ENCODE assay signal across 9 cellular contexts in the genomic region with DNA sequence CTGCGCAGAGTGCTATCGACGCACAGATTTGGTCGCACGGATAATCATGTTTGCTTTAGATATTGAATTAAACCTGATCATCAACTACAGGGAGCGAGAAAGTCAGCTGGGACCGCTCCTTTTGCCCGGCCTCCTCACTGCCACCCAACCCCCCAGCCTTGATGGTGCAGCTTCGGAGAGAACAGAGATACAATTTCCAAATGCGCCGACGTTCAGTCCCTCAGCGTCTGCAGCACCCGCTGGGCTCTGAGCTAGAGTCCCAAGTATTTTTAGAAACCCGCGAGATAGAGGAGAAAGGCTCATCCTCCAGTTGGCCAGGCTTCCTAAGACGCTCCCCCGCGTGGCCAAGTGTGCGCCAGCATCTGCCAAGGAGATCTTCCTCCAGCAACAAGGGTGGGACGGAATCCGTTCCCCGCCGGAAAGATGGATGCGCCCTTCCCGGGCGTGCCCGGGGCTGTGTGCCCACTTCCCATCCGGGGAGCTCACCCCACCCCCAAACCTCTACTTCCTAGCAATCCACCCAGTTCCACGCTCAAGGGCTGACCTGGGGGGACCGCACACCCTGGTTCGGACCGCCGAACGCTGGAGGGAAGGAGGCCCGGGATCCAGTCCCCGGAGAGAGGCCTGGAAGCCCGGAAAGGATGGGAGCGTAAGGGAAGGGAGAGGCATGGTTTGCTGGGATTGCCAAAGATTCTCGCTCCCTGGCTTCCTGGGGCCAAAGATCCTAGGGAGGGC. TPM values are rescaled to one million over a fixed set of nuclear protein-coding genes. Genes with fewer than 3 reads are reported as not detected.
DNase-seq lines count a peak whose midpoint lies in the region; ATAC-seq lines count a peak whose summit lies in the region.
"Had no signal": no experiment of that assay in that cellular context is flagged by ENCODE, and none has a peak within 500 bp of the region (broad histone marks: within the 10 kb centered on the region; RNA-seq: fewer than 3 reads in every experiment).

No MANE protein-coding gene starts in this region.

- H3K9ac ChIP-seq in HUES48 (ENCODE audit: low read depth, low read length) = no peak overlapping the region

- peaks cover 94% of the 10 kb centered on the region for H3K27me3 ChIP-seq in HUES48 (ENCODE audit: control insufficient read depth, insufficient read depth, low read length)
- H3K27me3 ChIP-seq in naive thymus-derived CD4-positive, alpha-beta T cell (ENCODE audit: control insufficient read depth in 2 of 2, insufficient read depth in 2 of 2, low read length in 2 of 2) = peaks cover 7 to 38% of the 10 kb centered on the region in 2 donors

- peaks cover 0 to 2% (median 0%) of the 10 kb centered on the region in 11 donors for H3K9me3 Mint-ChIP-seq in naive thymus-derived CD4-positive, alpha-beta T cell

- DNase-seq in Ammon's horn (ENCODE audit: low spot score) (peak; percentile 59), SHP77 (lab: John Stamatoyannopoulos, UW) (no peak), COLO668 (lab: John Stamatoyannopoulos, UW; ENCODE audit: unreplicated experiment) (no peak), cortex of kidney (lab: John Stamatoyannopoulos, UW) (no peak)
- no peak for DNase-seq in naive thymus-derived CD4-positive, alpha-beta T cell

- no peak for ATAC-seq in naive thymus-derived CD4-positive, alpha-beta T cell
- ATAC-seq in GM21515 (IDR thresholded peaks at IDR 0.05; ENCODE audit: unreplicated experiment) = no peak

- POLR2A ChIA-PET in naive thymus-derived CD4-positive, alpha-beta T cell (lab: Charles Lee) = interaction anchor here (0.7 kb wide), 1 partner anchor 8 kb away, joined by 3 read pairs; no protein-coding TSS in a partner anchor

- H3K27ac ChIP-seq in HUES48 (ENCODE audit: low read depth, low read length) = no peak overlapping the region
- peak overlapping the region; percentile 83 for H3K27ac ChIP-seq in cingulate gyrus (ENCODE audit: low read depth, low read length)
- no peak overlapping the region for H3K27ac ChIP-seq in naive thymus-derived CD4-positive, alpha-beta T cell (ENCODE audit: low read depth, low read length)
- H3K27ac ChIP-seq: ovary had no signal

- H3K4me1 Mint-ChIP-seq in naive thymus-derived CD4-positive, alpha-beta T cell = peaks cover 8 to 77% (median 59%) of the 10 kb centered on the region in 7 donors

- peak overlapping the region in 2 of 9 donors; percentile 52 to 72 for H3K27ac Mint-ChIP-seq in naive thymus-derived CD4-positive, alpha-beta T cell

- CTCF ChIA-PET in naive thymus-derived CD4-positive, alpha-beta T cell (lab: Charles Lee) = interaction anchor here (0.9 to 1.3 kb wide), 2 partner anchors 14 to 20 kb away, joined by 3 read pairs; no protein-coding TSS in a partner anchor

- H3K36me3 ChIP-seq in HUES48 (ENCODE audit: control insufficient read depth, insufficient read depth, low read length) = no peaks in the 10 kb centered on the region
- H3K36me3 ChIP-seq in naive thymus-derived CD4-positive, alpha-beta T cell (ENCODE audit: control insufficient read depth in 2 of 3, insufficient read depth in 3 of 3, low read length in 3 of 3) = no peaks in the 10 kb centered on the region
- H3K36me3 ChIP-seq: ovary had no signal

- intact Hi-C loops in naive thymus-derived CD4-positive, alpha-beta T cell (cut with micrococcal nuclease) = loop anchor here (2.0 to 10.0 kb wide), 5 partner anchors 112 to 1425 kb away; a partner anchor contains a TSS

- H3K4me3 ChIP-seq in HUES48 (ENCODE audit: low read depth, low read length) = peak overlapping the region; percentile 48
- H3K4me3 ChIP-seq in naive thymus-derived CD4-positive, alpha-beta T cell (ENCODE audit: low read length) = peak overlapping the region; percentile 44

- H3K36me3 Mint-ChIP-seq in naive thymus-derived CD4-positive, alpha-beta T cell = peaks cover 0 to 4% (median 0%) of the 10 kb centered on the region in 5 donors

- no peaks in the 10 kb centered on the region for H3K9me3 ChIP-seq in HUES48 (ENCODE audit: control insufficient read depth, insufficient read depth, low read length)
- H3K9me3 ChIP-seq in naive thymus-derived CD4-positive, alpha-beta T cell (ENCODE audit: control insufficient read depth in 2 of 3, low read length in 3 of 3) = no peaks in the 10 kb centered on the region
- H3K9me3 ChIP-seq: ovary had no signal

- peak overlapping the region; percentile 55 to 87 (median 82) for H3K4me3 Mint-ChIP-seq in naive thymus-derived CD4-positive, alpha-beta T cell

- peaks cover 31% of the 10 kb centered on the region for H3K4me1 ChIP-seq in HUES48 (ENCODE audit: control insufficient read depth, insufficient read depth, low read length)
- peaks cover 10 to 34% of the 10 kb centered on the region in 2 donors for H3K4me1 ChIP-seq in naive thymus-derived CD4-positive, alpha-beta T cell (ENCODE audit: control insufficient read depth in 2 of 2, insufficient read depth in 2 of 2, low read length in 2 of 2)

- peaks cover 54 to 83% (median 66%) of the 10 kb centered on the region in 5 donors for H3K27me3 Mint-ChIP-seq in naive thymus-derived CD4-positive, alpha-beta T cell

RNA-seq across cellular contexts. Expression of a gene that starts 4.1 kb away (rescaled TPM):
- not detected for total RNA-seq in naive thymus-derived CD4-positive, alpha-beta T cell
- polyA plus RNA-seq in naive thymus-derived CD4-positive, alpha-beta T cell = not detected
- total RNA-seq: ovary had no signal
- polyA plus RNA-seq: ovary had no signal
